In the genomic region with DNA sequence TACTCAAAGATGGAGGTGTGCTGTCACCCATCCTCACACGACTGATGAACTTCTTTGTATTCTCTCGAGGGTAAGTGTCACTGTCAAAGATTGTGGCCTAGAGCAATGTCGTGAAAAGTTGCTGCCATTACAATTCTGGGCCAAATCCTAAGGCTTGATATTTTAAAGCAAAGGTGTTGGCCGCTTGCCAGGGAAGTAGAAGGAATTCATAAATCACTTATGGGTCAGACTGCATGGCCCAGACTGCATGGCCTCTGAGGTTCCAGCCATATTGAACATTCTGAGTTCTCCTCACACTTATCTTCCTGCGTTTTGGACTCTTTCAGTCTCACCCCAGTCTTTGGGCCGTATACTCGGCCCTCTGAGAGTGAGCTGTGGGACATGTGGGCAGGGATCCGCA, we compare ENCODE assay signal across 32 cellular contexts.
"Had no signal": no experiment of that assay in that cellular context is flagged by ENCODE, and none has a peak within 500 bp of the region (broad histone marks: within the 10 kb centered on the region; RNA-seq: fewer than 3 reads in every experiment).

No MANE protein-coding gene starts in this region.

- H3K27me3 Mint-ChIP-seq: activated CD8-positive, alpha-beta memory T cell treated with anti-CD3 and anti-CD28 coated beads, Interleukin-2, amount 10 ng/mL, durations not matched to agents 7 days and 5 days; activated naive CD8-positive, alpha-beta T cell treated with anti-CD3 and anti-CD28 coated beads, Interleukin-2, amount 50 U/mL, for 24 hours; activated T-cell treated with anti-CD3 and anti-CD28 coated beads, Interleukin-2, amount 50 U/mL, for 24 hours had no signal

- H3K4me1 Mint-ChIP-seq: activated CD8-positive, alpha-beta memory T cell treated with anti-CD3 and anti-CD28 coated beads, Interleukin-2, amount 10 ng/mL, durations not matched to agents 7 days and 5 days; activated naive CD8-positive, alpha-beta T cell treated with anti-CD3 and anti-CD28 coated beads, Interleukin-2, amount 50 U/mL, for 24 hours had no signal

- H3K4me1 ChIP-seq: ascending aorta, body of pancreas, Peyer's patch, SJCRH30 had no signal

- H3K4me3 ChIP-seq: ascending aorta, body of pancreas, Peyer's patch, SJCRH30 had no signal

- FAIRE-seq: bronchial epithelial cell had no signal

- H3K9me3 ChIP-seq: ascending aorta, body of pancreas, Peyer's patch, SJCRH30, SK-N-SH had no signal

- DNase-seq: activated CD4-positive, alpha-beta T cell treated with anti-CD3 and anti-CD28 coated beads for 48 hours; activated CD4-positive, alpha-beta T cell treated with anti-CD3 and anti-CD28 coated beads, Interleukin-2, amount 50 U/mL, for 48 hours; activated CD4-positive, CD25-positive, alpha-beta regulatory T cell treated with anti-CD3 and anti-CD28 coated beads, Interleukin-2, amount 50 U/mL, for 72 hours; activated CD8-positive, alpha-beta memory T cell treated with anti-CD3 and anti-CD28 coated beads, Interleukin-2, amount 10 ng/mL, durations not matched to agents 7 days and 5 days; activated effector memory CD4-positive, alpha-beta T cell treated with anti-CD3 and anti-CD28 coated beads, Interleukin-2, amount 50 U/mL, for 16 hours; activated naive CD4-positive, alpha-beta T cell treated with Interleukin-2 at 50 U/mL for 16 hours; activated naive CD8-positive, alpha-beta T cell treated with anti-CD3 and anti-CD28 coated beads, Interleukin-2, amount 50 U/mL, for 24 hours; activated T-cell treated with anti-CD3 and anti-CD28 coated beads, Interleukin-2, amount 50 U/mL, for 24 hours; amniotic stem cell; body of pancreas; central memory CD4-positive, alpha-beta T cell; MV-4-11; NCI-H1092 treated with DMSO at 0.1 percent for 48 hours; NCI-H1417 treated with DMSO at 0.1 percent for 48 hours; NCI-H1694; NCI-H2029; NCI-H2107; NCI-H2227 treated with DMSO at 0.1 percent for 48 hours; NCI-H446 treated with DMSO at 0.1 percent for 48 hours; NCI-H524 treated with DMSO at 0.1 percent for 48 hours; NCI-H774; Peyer's patch; Right ventricle myocardium superior; SK-N-SH; T-helper 1 cell had no signal

- ATAC-seq: activated CD8-positive, alpha-beta memory T cell treated with anti-CD3 and anti-CD28 coated beads, Interleukin-2, amount 10 ng/mL, durations not matched to agents 7 days and 5 days; activated naive CD8-positive, alpha-beta T cell treated with anti-CD3 and anti-CD28 coated beads, Interleukin-2, amount 50 U/mL, for 24 hours; body of pancreas had no signal

- H3K27me3 ChIP-seq: ascending aorta, body of pancreas, Peyer's patch, SJCRH30 had no signal

- H3K9me3 Mint-ChIP-seq: activated naive CD4-positive, alpha-beta T cell treated with anti-CD3 and anti-CD28 coated beads, Interleukin-2, amount 50 U/mL, for 72 hours; activated naive CD8-positive, alpha-beta T cell treated with anti-CD3 and anti-CD28 coated beads, Interleukin-2, amount 50 U/mL, for 24 hours; activated T-cell treated with anti-CD3 and anti-CD28 coated beads, Interleukin-2, amount 50 U/mL, for 24 hours; activated T-helper 1 cell treated with anti-CD3 and anti-CD28 coated beads, Interleukin-12 subunit alpha, Interleukin-12 subunit beta, Interleukin-2, Interleukin-4 antibody, amounts not matched to agents 30 ng/mL and 10 ng/mL and 1 ng/mL, durations not matched to agents 14 hours and 24 hours and 36 hours had no signal

- H3K9ac ChIP-seq: KMS-11, SK-N-SH had no signal

- H3K4me2 ChIP-seq: KMS-11, SK-N-SH had no signal

- H3K27ac ChIP-seq: ascending aorta, body of pancreas, KMS-11, Peyer's patch, RWPE1, SJCRH30 had no signal

- H3K36me3 Mint-ChIP-seq: activated CD8-positive, alpha-beta memory T cell treated with anti-CD3 and anti-CD28 coated beads, Interleukin-2, amount 10 ng/mL, durations not matched to agents 7 days and 5 days had no signal

- H3K4me3 Mint-ChIP-seq: activated CD8-positive, alpha-beta memory T cell treated with anti-CD3 and anti-CD28 coated beads, Interleukin-2, amount 10 ng/mL, durations not matched to agents 7 days and 5 days; activated naive CD8-positive, alpha-beta T cell treated with anti-CD3 and anti-CD28 coated beads, Interleukin-2, amount 50 U/mL, for 24 hours; activated T-cell treated with anti-CD3 and anti-CD28 coated beads, Interleukin-2, amount 50 U/mL, for 24 hours; activated T-helper 1 cell treated with anti-CD3 and anti-CD28 coated beads, Interleukin-12 subunit alpha, Interleukin-12 subunit beta, Interleukin-2, Interleukin-4 antibody, amounts not matched to agents 30 ng/mL and 10 ng/mL and 1 ng/mL, durations not matched to agents 14 hours and 24 hours and 36 hours had no signal

- H3K27ac Mint-ChIP-seq: activated CD8-positive, alpha-beta memory T cell treated with anti-CD3 and anti-CD28 coated beads, Interleukin-2, amount 10 ng/mL, durations not matched to agents 7 days and 5 days; activated naive CD8-positive, alpha-beta T cell treated with anti-CD3 and anti-CD28 coated beads, Interleukin-2, amount 50 U/mL, for 24 hours; activated T-cell treated with anti-CD3 and anti-CD28 coated beads, Interleukin-2, amount 50 U/mL, for 24 hours; activated T-helper 1 cell treated with anti-CD3 and anti-CD28 coated beads, Interleukin-12 subunit alpha, Interleukin-12 subunit beta, Interleukin-2, Interleukin-4 antibody, amounts not matched to agents 30 ng/mL and 10 ng/mL and 1 ng/mL, durations not matched to agents 14 hours and 24 hours and 36 hours had no signal
